Comparison of ENCODE assay signal across 8 cellular contexts in genomic region chr10:93816123-93816747, GRCh38. TPM values are rescaled to one million over a fixed set of nuclear protein-coding genes. Genes with fewer than 3 reads are reported as not detected.
A peak's percentile ranks its signal among the peaks of the same experiment; 100 is the strongest.
DNase-seq lines count a peak whose midpoint lies in the region; ATAC-seq and TF ChIP-seq lines count a peak whose summit lies in the region.

No MANE protein-coding gene starts in this region.

- H4K8ac ChIP-seq in H9 (replicated peaks; ENCODE audit: insufficient read length, low read depth, low read length) = no peak overlapping the region

- H3K4me1 Mint-ChIP-seq in H9 = peaks cover 22 to 28% of the 10 kb centered on the region in 2 experiments

- H3K27ac ChIP-seq in DND-41 (ENCODE audit: low read length) = no peak overlapping the region
- no peak overlapping the region for H3K27ac ChIP-seq in H9 (ENCODE audit: insufficient read length, low read depth, low read length)

- H4K5ac ChIP-seq in H9 (ENCODE audit: insufficient read length, low read depth, low read length) = no peak overlapping the region

- no peak overlapping the region for H2BK12ac ChIP-seq in H9 (ENCODE audit: insufficient read length, low read depth, low read length)

- H3K4ac ChIP-seq in H9 (ENCODE audit: low read depth, low read length) = no peak overlapping the region

- H3K23ac ChIP-seq in H9 (ENCODE audit: insufficient read length, low read depth, low read length) = no peak overlapping the region

- H2BK15ac ChIP-seq in H9 (ENCODE audit: low read depth, low read length) = no peak overlapping the region

- no peak overlapping the region for H3K14ac ChIP-seq in H9 (ENCODE audit: insufficient read depth, low read length)

- H3K9me3 Mint-ChIP-seq in H9 = peaks cover 0 to 3% of the 10 kb centered on the region in 2 experiments; a peak in 2 of 5 replicates

- no peak overlapping the region for H3K4me2 ChIP-seq in DND-41 (ENCODE audit: insufficient read depth, low read length)
- H3K4me2 ChIP-seq in H9 (ENCODE audit: insufficient read depth, insufficient read length, low read length) = no peak overlapping the region

- H3K27me3 Mint-ChIP-seq in H9 (ENCODE audit: low read depth) = peaks cover 43% of the 10 kb centered on the region

- no peak overlapping the region for H4K91ac ChIP-seq in H9 (ENCODE audit: insufficient read length, low read depth, low read length)

- 0 out of 5 replicates have a peak overlapping the region, but pooled peaks of 1 of the 2 experiments have one; percentile 15 for H3K4me3 Mint-ChIP-seq in H9

- TF ChIP-seq CTCF in DND-41 (IDR thresholded peaks at IDR 0.05; ENCODE audit: borderline replicate concordance, extremely low read depth, low read length, poor library complexity, severe bottlenecking) (peak; percentile 43), H9 (conservative IDR thresholded peaks at IDR 0.05) (peak; percentile 89), fibroblast of villous mesenchyme (IDR thresholded peaks at IDR 0.05; ENCODE audit: insufficient read depth, low read depth, low read length) (peak; percentile 83)

- no peaks in the 10 kb centered on the region for H3K79me1 ChIP-seq in H9 (ENCODE audit: insufficient read depth, low read depth, low read length, poor library complexity, severe bottlenecking)

- H3K36me3 Mint-ChIP-seq in H9 (ENCODE audit: insufficient read depth in 1 of 3, low read depth in 3 of 3) = no peaks in the 10 kb centered on the region

- no peak overlapping the region for H3K18ac ChIP-seq in H9 (ENCODE audit: insufficient read length, low read depth, low read length)

- no peak overlapping the region for H3K56ac ChIP-seq in H9 (ENCODE audit: insufficient read length, low read depth, low read length)

- no peak overlapping the region for H3K27ac Mint-ChIP-seq in H9

- DNase-seq in DND-41 (peak; percentile 6), H9 (peak; percentile 69), NCI-H345 (lab: John Stamatoyannopoulos, UW) (peak; percentile 73), activated T-cell treated with anti-CD3 and anti-CD28 coated beads for 48 hours (ENCODE audit: low read depth) (peak; percentile 30), fibroblast of villous mesenchyme (ENCODE audit: low read depth) (peak; percentile 77), nucleus accumbens (lab: John Stamatoyannopoulos, UW) (peak in 48 of 56 donors; percentile 2 to 84 (median 26)), NCI-H187 treated with DMSO at 0.1 percent for 48 hours (lab: John Stamatoyannopoulos, UW) (no peak)

- H3K4me3 ChIP-seq in DND-41 (ENCODE audit: low read depth in 1 of 2, low read length in 2 of 2) (no peak overlapping the region), fibroblast of villous mesenchyme (ENCODE audit: low read depth, low read length) (no peak overlapping the region)

- no peaks in the 10 kb centered on the region for H3K9me3 ChIP-seq in DND-41 (ENCODE audit: insufficient read depth, low read length, severe bottlenecking)
- no peaks in the 10 kb centered on the region for H3K9me3 ChIP-seq in H9 (ENCODE audit: control insufficient read depth, low read depth, low read length)

- no peak overlapping the region for H2AK5ac ChIP-seq in H9 (ENCODE audit: insufficient read length, low read length)

- H2AFZ ChIP-seq in DND-41 (ENCODE audit: low read depth, low read length) = no peak overlapping the region
- H2AFZ ChIP-seq in H9 (ENCODE audit: low read length) = no peak overlapping the region

- no peak overlapping the region for H3T11ph ChIP-seq in H9 (ENCODE audit: low read length)

- no CpG with 5 or more reads among the region's 8 CpGs for WGBS in H9 (ENCODE audit: extremely low coverage, insufficient read length, low lambda C conversion rate)

- ATAC-seq in DND-41 (ENCODE audit: insufficient read depth, low read depth) (no peak), HG02870 (IDR thresholded peaks at IDR 0.05; ENCODE audit: unreplicated experiment) (no peak)

- H3K36me3 ChIP-seq in DND-41 (ENCODE audit: insufficient read depth, low read length) = no peaks in the 10 kb centered on the region

- H3K4me1 ChIP-seq in DND-41 (ENCODE audit: insufficient read depth, low read length) (no peaks in the 10 kb centered on the region), H9 (ENCODE audit: insufficient read depth, low read length) (no peaks in the 10 kb centered on the region; the same call in 1 of the 2 replicates)

- H3K79me2 ChIP-seq in DND-41 (ENCODE audit: insufficient read depth, low read length) = no peaks in the 10 kb centered on the region
- H3K79me2 ChIP-seq in H9 (ENCODE audit: insufficient read depth, low read length) = no peaks in the 10 kb centered on the region

- H2BK20ac ChIP-seq in H9 (ENCODE audit: low read depth, low read length, poor library complexity, severe bottlenecking) = no peak overlapping the region

- no peaks in the 10 kb centered on the region for H4K20me1 ChIP-seq in DND-41 (ENCODE audit: insufficient read depth, low read length)
- H4K20me1 ChIP-seq in H9 (ENCODE audit: control insufficient read depth, insufficient read depth, insufficient read length) = no peaks in the 10 kb centered on the region

- H2BK120ac ChIP-seq in H9 (ENCODE audit: low read depth, low read length, poor library complexity, severe bottlenecking) = no peak overlapping the region

- H3K27me3 ChIP-seq in DND-41 (ENCODE audit: insufficient read depth, low read length, poor library complexity) (peaks cover 22% of the 10 kb centered on the region), H9 (ENCODE audit: insufficient read depth, low read length) (no peaks in the 10 kb centered on the region)

- H3K23me2 ChIP-seq in H9 (ENCODE audit: insufficient read length, low read depth, low read length, poor library complexity, severe bottlenecking) = no peaks in the 10 kb centered on the region

- no peak overlapping the region for H2BK5ac ChIP-seq in H9 (ENCODE audit: insufficient read length, low read length)

- no peak overlapping the region for H3K9ac ChIP-seq in DND-41 (ENCODE audit: low read depth, low read length)
- no peak overlapping the region for H3K9ac ChIP-seq in H9 (ENCODE audit: extremely low read depth, insufficient read length, low read length)

RNA-seq across cellular contexts. Expression of gene LGI1, which starts 58.5 kb away (rescaled TPM):
- total RNA-seq in H9 (2021) (1.1 and 1.2 TPM in 2 replicates), fibroblast of villous mesenchyme (not detected in 2 replicates)
